Comparison of ENCODE assay signal across 8 cellular contexts in genomic region chr19:17470204-17470841, GRCh38. TPM values are rescaled to one million over a fixed set of nuclear protein-coding genes. Genes with fewer than 3 reads are reported as not detected.
DNase-seq lines count a peak whose midpoint lies in the region; ATAC-seq and TF ChIP-seq lines count a peak whose summit lies in the region.

SLC27A1 (plus strand) TSS chr19:17470524; CDS start chr19:17470541, 17 bp downstream.

- H3K9me3 ChIP-seq in DOHH2 (ENCODE audit: control insufficient read depth, insufficient read depth, low read length) (no peaks in the 10 kb centered on the region), GM23248 (ENCODE audit: low read depth) (no peaks in the 10 kb centered on the region)

- H3K4me1 Mint-ChIP-seq in nephron progenitor cell: peaks cover 54% of the 10 kb centered on the region

- peak; percentile 86 for ATAC-seq in stimulated activated naive CD8-positive, alpha-beta T cell treated with anti-CD3 and anti-CD28 coated beads, Interleukin-15, Interleukin-2, amounts not matched to agents 100 U/mL and 50 U/mL, for 24 hours

- H3K27ac ChIP-seq in DOHH2 (ENCODE audit: low read depth, low read length) (no peak within 1 kb of the TSS), GM23248 (peak within 1 kb of the TSS; percentile 77), RWPE1 (peak within 1 kb of the TSS; percentile 99)

- H3K27me3 Mint-ChIP-seq in nephron progenitor cell (ENCODE audit: low read depth, poor library complexity): peaks cover 12% of the 10 kb centered on the region

- POLR2A ChIA-PET in RWPE1 (lab: Yijun Ruan, JAX; ENCODE audit: low non-redundant PET): interaction anchor here (0.6 kb wide), 1 partner anchor 481 kb away, joined by 3 read pairs; no protein-coding TSS in a partner anchor

- H3K4me2 ChIP-seq in DOHH2 (ENCODE audit: low read length) (peak within 1 kb of the TSS; percentile 97), GM23248 (ENCODE audit: unreplicated experiment) (peak within 1 kb of the TSS; percentile 96)

- H3K4me3 ChIP-seq in DOHH2 (ENCODE audit: low read length) (peak within 1 kb of the TSS; percentile 93), GM23248 (peak within 1 kb of the TSS; percentile 72), LNCaP clone FGC (ENCODE audit: low read depth, low read length) (peak within 1 kb of the TSS; percentile 71), fibroblast of villous mesenchyme (ENCODE audit: low read depth, low read length) (peak within 1 kb of the TSS; percentile 77)

- peaks cover 34% of the 10 kb centered on the region for H3K4me1 ChIP-seq in DOHH2 (ENCODE audit: control insufficient read depth, low read length)
- peaks cover 33% of the 10 kb centered on the region for H3K4me1 ChIP-seq in GM23248 (ENCODE audit: insufficient read depth)

- peak; percentile 100 for DNase-seq in GM23248
- peak; percentile 95 for DNase-seq in LNCaP clone FGC (ENCODE audit: low read depth)
- peak; percentile 97 for DNase-seq in RWPE1 (ENCODE audit: low spot score)
- peak; percentile 81 for DNase-seq in activated gamma-delta T cell treated with anti-CD3 and anti-CD28 coated beads, Interleukin-2, amount 50 U/mL, for 16 hours (ENCODE audit: low read depth)
- DNase-seq in fibroblast of villous mesenchyme (ENCODE audit: low read depth): peak; percentile 99
- DNase-seq in nephron progenitor cell: peak; percentile 99
- peak; percentile 94 for DNase-seq in stimulated activated naive CD8-positive, alpha-beta T cell treated with anti-CD3 and anti-CD28 coated beads, Interleukin-15, Interleukin-2, amounts not matched to agents 100 U/mL and 50 U/mL, for 24 hours

- in situ Hi-C loops in GM23248 (cut with MboI): no loop called here

- no peaks in the 10 kb centered on the region for H3K79me2 ChIP-seq in DOHH2 (ENCODE audit: control insufficient read depth, low read length)
- peaks cover 47% of the 10 kb centered on the region for H3K79me2 ChIP-seq in GM23248 (ENCODE audit: insufficient read depth)

- H3K9me3 Mint-ChIP-seq in nephron progenitor cell: no peaks in the 10 kb centered on the region

- H3K36me3 ChIP-seq in DOHH2 (ENCODE audit: control insufficient read depth, low read length) (no peaks in the 10 kb centered on the region), GM23248 (ENCODE audit: low read depth) (no peaks in the 10 kb centered on the region)

- H3K9ac ChIP-seq in GM23248: peak within 1 kb of the TSS; percentile 79

- H4K20me1 ChIP-seq in DOHH2 (ENCODE audit: control insufficient read depth, insufficient read depth, low read depth, low read length) (no peaks in the 10 kb centered on the region), GM23248 (ENCODE audit: insufficient read depth) (no peaks in the 10 kb centered on the region)

- H2AFZ ChIP-seq in GM23248: peak within 1 kb of the TSS; percentile 92

- peaks cover 3% of the 10 kb centered on the region; the same call in 1 of the 2 replicates for H3F3A ChIP-seq in DOHH2 (ENCODE audit: control insufficient read depth, insufficient read depth)
- peaks cover 13% of the 10 kb centered on the region; the same call in 1 of the 2 replicates for H3F3A ChIP-seq in GM23248 (ENCODE audit: insufficient read depth)

- H3K27me3 ChIP-seq in DOHH2 (ENCODE audit: control insufficient read depth, low read length) (peaks cover 16% of the 10 kb centered on the region), GM23248 (replicated peaks; ENCODE audit: insufficient read depth) (no peaks in the 10 kb centered on the region)

- H3K27ac Mint-ChIP-seq in nephron progenitor cell: peak within 1 kb of the TSS; percentile 99

- WGBS in GM23248 (ENCODE audit: low coverage in 1 of 2, low lambda C conversion rate in 2 of 2, missing lambda C conversion rate in 2 of 2), 2 experiments: 2% methylated on average over 27 to 61 of the region's 61 CpGs

- H3K9me2 ChIP-seq in DOHH2 (replicated peaks; ENCODE audit: control insufficient read depth, low read length) (no peaks in the 10 kb centered on the region), GM23248 (ENCODE audit: insufficient read depth) (no peaks in the 10 kb centered on the region)

- no peak for TF ChIP-seq CTCF in DOHH2 (IDR thresholded peaks at IDR 0.05; ENCODE audit: low read depth, low read length, poor library complexity, severe bottlenecking)
- no peak for TF ChIP-seq CTCF in LNCaP clone FGC (IDR thresholded peaks at IDR 0.05; ENCODE audit: control insufficient read depth, extremely low read depth, insufficient read depth)
- no peak for TF ChIP-seq CTCF in RWPE1 (conservative IDR thresholded peaks at IDR 0.05; ENCODE audit: low read depth)
- no peak for TF ChIP-seq CTCF in fibroblast of villous mesenchyme (IDR thresholded peaks at IDR 0.05; ENCODE audit: insufficient read depth, low read depth, low read length)
- no peak for TF ChIP-seq CTCF in nephron progenitor cell (IDR thresholded peaks at IDR 0.05)

- peaks cover 4% of the 10 kb centered on the region for H3K36me3 Mint-ChIP-seq in nephron progenitor cell (ENCODE audit: low read depth)

- H3K4me3 Mint-ChIP-seq in nephron progenitor cell: peak within 1 kb of the TSS; percentile 93

- CTCF ChIA-PET in RWPE1 (lab: Yijun Ruan, JAX): no interaction called here

RNA-seq across cellular contexts. Expression of gene SLC27A1, which starts in this region (rescaled TPM):
- total RNA-seq in GM23248 (2014; rRNA removed; shearing (Covaris generic)): 30.0 and 34.0 TPM in 2 replicates
- 20.4 and 21.9 TPM in 2 replicates for polyA plus RNA-seq in GM23248 (2016; fragmentation: Nextera tagmentation; extraction: Ambion mirVana)
- 10.8 and 15.5 TPM in 2 replicates for total RNA-seq in fibroblast of villous mesenchyme
